ENCODE assay signal across 11 cellular contexts in the genomic region with DNA sequence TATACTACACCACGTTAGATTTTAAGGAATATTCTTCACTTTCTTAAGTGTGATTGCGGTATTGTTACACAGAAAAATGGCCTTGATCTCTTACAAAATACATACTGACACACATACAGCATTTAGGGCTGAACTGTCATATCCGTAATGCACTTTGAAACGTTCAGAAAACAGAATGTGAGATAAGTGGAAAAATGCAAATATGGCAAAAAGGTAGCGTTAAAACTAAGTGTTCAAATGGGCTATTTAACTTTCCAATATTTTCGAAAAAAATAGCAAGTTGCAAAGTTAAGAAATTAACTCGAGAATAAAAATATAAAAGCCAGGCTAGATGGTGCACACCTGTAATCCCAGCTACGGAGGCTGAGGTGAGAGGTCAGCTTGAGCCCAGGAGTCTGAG. TPM values are rescaled to one million over a fixed set of nuclear protein-coding genes. Genes with fewer than 3 reads are reported as not detected.
A peak's percentile ranks its signal among the peaks of the same experiment; 100 is the strongest.
DNase-seq lines count a peak whose midpoint lies in the region; ATAC-seq, FAIRE-seq and TF ChIP-seq lines count a peak whose summit lies in the region.
"Had no signal": no experiment of that assay in that cellular context is flagged by ENCODE, and none has a peak within 500 bp of the region (broad histone marks: within the 10 kb centered on the region; RNA-seq: fewer than 3 reads in every experiment).

No MANE protein-coding gene starts in this region.

- TF ChIP-seq POLR2A in heart left ventricle (IDR thresholded peaks at IDR 0.05) (no peak), K562 (conservative IDR thresholded peaks at IDR 0.05) (no peak), uterus (IDR thresholded peaks at IDR 0.05) (no peak)

- no peak for ATAC-seq in heart left ventricle
- no peak for ATAC-seq in left cardiac atrium
- no peak for ATAC-seq in K562
- ATAC-seq in GM21723 (IDR thresholded peaks at IDR 0.05; ENCODE audit: unreplicated experiment) = no peak
- ATAC-seq in HG03108 (IDR thresholded peaks at IDR 0.05; ENCODE audit: unreplicated experiment) = no peak

- no peaks in the 10 kb centered on the region for H3K27me3 ChIP-seq in heart left ventricle
- H3K27me3 ChIP-seq in K562 (ENCODE audit: control insufficient read depth in 2 of 2, insufficient read depth in 2 of 2, low read length in 2 of 2) = no peaks in the 10 kb centered on the region
- H3K27me3 ChIP-seq in muscle layer of duodenum (ENCODE audit: low read depth, low read length) = no peaks in the 10 kb centered on the region
- no peaks in the 10 kb centered on the region for H3K27me3 ChIP-seq in uterus

- H3K4me3 ChIP-seq in heart left ventricle (peak overlapping the region in 11 of 12 donors; percentile 61 to 88 (median 77)), K562 (peak overlapping the region; percentile 46; the same call in 1 of the 2 replicates), muscle layer of duodenum (ENCODE audit: low read depth in 1 of 2, low read length in 2 of 2) (peak overlapping the region; percentile 71 to 80), uterus (peak overlapping the region in 1 of 2 donors; percentile 84)

- CTCF ChIA-PET in K562 (lab: Yijun Ruan, JAX; ENCODE audit: low intra/inter-chr PET ratio) = no interaction called here

- FAIRE-seq in K562 (lab: Jason Lieb, UNC) = no peak
- FAIRE-seq: bronchial epithelial cell, D721Med had no signal

- no peaks in the 10 kb centered on the region for H3K9me1 ChIP-seq in K562 (ENCODE audit: control insufficient read depth, insufficient read depth, low read length)

- peak overlapping the region; percentile 92; the same call in 1 of the 2 replicates for H2AFZ ChIP-seq in K562 (ENCODE audit: low read depth, low read length)

- WGBS in heart left ventricle, 4 donors = 64 to 74% (median 69%) methylated on average over 8 of the region's 8 CpGs
- WGBS in K562 (ENCODE audit: insufficient coverage, low coverage, missing lambda C conversion rate) = 31% methylated on average over 8 of the region's 8 CpGs

- H3K27ac ChIP-seq in heart left ventricle (peak overlapping the region in 11 of 12 donors; percentile 96 to 99 (median 98)), K562 (ENCODE audit: extremely low read depth, low read depth, low read length) (peak overlapping the region; percentile 90; the same call in 2 of the 3 replicates), muscle layer of duodenum (ENCODE audit: low read length) (peak overlapping the region; percentile 95), uterus (peak overlapping the region; percentile 99 to 100)

- H3K36me3 ChIP-seq in heart left ventricle (peaks cover 0 to 12% (median 0%) of the 10 kb centered on the region in 9 donors), K562 (ENCODE audit: control insufficient read depth, insufficient read depth, low read length) (peaks cover 8% of the 10 kb centered on the region; the same call in 1 of the 3 replicates), muscle layer of duodenum (ENCODE audit: control insufficient read depth in 1 of 2, insufficient read depth in 2 of 2, low read length in 2 of 2) (peaks cover 0 to 7% of the 10 kb centered on the region in 2 donors), uterus (no peaks in the 10 kb centered on the region)

- H3K9me3 ChIP-seq in heart left ventricle (peaks cover 0 to 13% (median 0%) of the 10 kb centered on the region in 12 donors), K562 (replicated peaks; ENCODE audit: control insufficient read depth, insufficient read depth, low read depth, low read length) (no peaks in the 10 kb centered on the region), muscle layer of duodenum (ENCODE audit: control insufficient read depth in 1 of 2, low read length in 2 of 2) (no peaks in the 10 kb centered on the region), uterus (no peaks in the 10 kb centered on the region)

- peaks cover 0 to 61% (median 39%) of the 10 kb centered on the region in 12 donors for H3K4me1 ChIP-seq in heart left ventricle
- peaks cover 13 to 23% of the 10 kb centered on the region in 2 experiments for H3K4me1 ChIP-seq in K562 (replicated peaks in 1 of 2; ENCODE audit: control insufficient read depth in 2 of 2, insufficient read depth in 2 of 2, low read length in 2 of 2)
- peaks cover 14 to 37% of the 10 kb centered on the region in 2 donors for H3K4me1 ChIP-seq in muscle layer of duodenum (ENCODE audit: control insufficient read depth in 1 of 2, insufficient read depth in 2 of 2, low read length in 2 of 2)
- H3K4me1 ChIP-seq in uterus = peaks cover 0 to 3% of the 10 kb centered on the region in 2 donors

- TF ChIP-seq CTCF in heart left ventricle (IDR thresholded peaks at IDR 0.05) (no peak), K562 (IDR thresholded peaks at IDR 0.05 in 2 of 3, conservative IDR thresholded peaks at IDR 0.05 in 1 of 3; ENCODE audit: insufficient read depth in 2 of 3, low read depth in 1 of 3, low read length in 3 of 3) (no peak), uterus (IDR thresholded peaks at IDR 0.05) (no peak)

- peaks cover 48% of the 10 kb centered on the region for H3K79me2 ChIP-seq in K562 (ENCODE audit: control insufficient read depth, insufficient read depth, low read length)

- H3K4me2 ChIP-seq in K562 (ENCODE audit: insufficient read depth, low read length) = peak overlapping the region; percentile 90

- no peak for TF ChIP-seq EP300 in K562 (IDR thresholded peaks at IDR 0.05; ENCODE audit: low read length)

- POLR2A ChIA-PET in K562 (lab: Yijun Ruan, JAX) = interaction anchor here (1.5 kb wide), 1 partner anchor 8 kb away, joined by 6 read pairs; no protein-coding TSS in a partner anchor

- no peaks in the 10 kb centered on the region for H4K20me1 ChIP-seq in K562 (replicated peaks; ENCODE audit: control insufficient read depth, insufficient read depth, low read length)

- no TSS peak for BruUV-seq in K562 (replicated peaks; lab: Mats Ljungman, UMichigan)

- no peak for TF ChIP-seq RAD21 in K562 (CRISPR knock-in tag; conservative IDR thresholded peaks at IDR 0.05 in 1 of 2, IDR thresholded peaks at IDR 0.05 in 1 of 2)

- DNase-seq in heart left ventricle (no peak), left cardiac atrium (no peak), K562 (ENCODE audit: extremely low read depth in 1 of 4, low spot score in 3 of 4) (no peak), uterus (no peak), NCI-H2029 (lab: John Stamatoyannopoulos, UW) (no peak)
- DNase-seq: midbrain had no signal

- intact Hi-C loops in heart left ventricle (cut with DNase I) (loop anchor here in 5 of 10 donors (5.0 to 10.0 kb wide), 5 partner anchors 81 to 183 kb away; a partner anchor contains a TSS), left cardiac atrium (cut with DNase I) (no loop called here), K562 (cut with micrococcal nuclease) (loop anchor here (10.0 kb wide), 1 partner anchor 133 kb away; no protein-coding TSS in a partner anchor), uterus (cut with DNase I; ENCODE audit: low total_unique reads) (no loop called here)

- in situ Hi-C loops in K562 (cut with MboI) = no loop called here

- H3K9ac ChIP-seq in K562 (ENCODE audit: insufficient read depth in 1 of 2, low read depth in 2 of 2, low read length in 2 of 2) = peak overlapping the region; percentile 73 to 86; a peak in 3 of 4 replicates

TF ChIP-seq in K562, 482 proteins besides CTCF, POLR2A, EP300 and RAD21 (continues in another document):
- TF ChIP-seq NR3C1 (CRISPR knock-in tag; IDR thresholded peaks at IDR 0.05) = no peak
- TF ChIP-seq MAFG (tag; conservative IDR thresholded peaks at IDR 0.05) = 0 out of 2 replicates have a peak, but pooled peaks have one; percentile 22
- TF ChIP-seq, protein P1, sequence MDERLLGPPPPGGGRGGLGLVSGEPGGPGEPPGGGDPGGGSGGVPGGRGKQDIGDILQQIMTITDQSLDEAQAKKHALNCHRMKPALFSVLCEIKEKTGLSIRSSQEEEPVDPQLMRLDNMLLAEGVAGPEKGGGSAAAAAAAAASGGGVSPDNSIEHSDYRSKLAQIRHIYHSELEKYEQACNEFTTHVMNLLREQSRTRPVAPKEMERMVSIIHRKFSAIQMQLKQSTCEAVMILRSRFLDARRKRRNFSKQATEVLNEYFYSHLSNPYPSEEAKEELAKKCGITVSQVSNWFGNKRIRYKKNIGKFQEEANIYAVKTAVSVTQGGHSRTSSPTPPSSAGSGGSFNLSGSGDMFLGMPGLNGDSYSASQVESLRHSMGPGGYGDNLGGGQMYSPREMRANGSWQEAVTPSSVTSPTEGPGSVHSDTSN (CRISPR knock-in tag; IDR thresholded peaks at IDR 0.05; ENCODE audit: low read depth) = no peak
- TF ChIP-seq, protein P1 (tag; conservative IDR thresholded peaks at IDR 0.05; ENCODE audit: low read depth) = no peak
- TF ChIP-seq GABPB2 (CRISPR knock-in tag; conservative IDR thresholded peaks at IDR 0.05) = no peak

RNA-seq across cellular contexts. Expression of a gene that starts 1.7 kb away (rescaled TPM):
- total RNA-seq in heart left ventricle = 10 to 100 TPM; 14.6 to 32.8 (median 23.9) TPM
- 10 to 100 TPM in 1 of 2 donors, 1 to 10 TPM in 1; 7.0 to 18.6 TPM for polyA plus RNA-seq in heart left ventricle
- total RNA-seq in left cardiac atrium = 10 to 100 TPM; 21.2 to 22.1 TPM
- 19.1 and 52.2 TPM in 2 replicates for total RNA-seq in K562 (2011; cell fraction: chromatin; rRNA removed; ENCODE audit: low replicate concordance)
- total RNA-seq in K562 (2011; cell fraction: nucleolus; rRNA removed) = 7.8 and 14.2 TPM in 2 replicates
- total RNA-seq in K562 (2011; cell fraction: nucleoplasm; rRNA removed) = 29.7 and 45.3 TPM in 2 replicates
- total RNA-seq in K562 (2014; rRNA removed) = 8.3 and 10.0 TPM in 2 replicates
- total RNA-seq in K562 (2014; rRNA removed; fragmentation: Illumina TruSeq; extraction: Trizol) = 21.8 and 25.5 TPM in 2 replicates
- 17.4 and 18.4 TPM in 2 replicates for total RNA-seq in K562 (2015; rRNA removed; fragmentation: Illumina TruSeq; extraction: Trizol)
- 18.6 and 22.0 TPM in 2 replicates for total RNA-seq in K562 (2021)
- 16.1 and 18.9 TPM in 2 replicates for polyA plus RNA-seq in K562 (2011; rRNA removed)
- 2.8 and 6.9 TPM in 2 replicates for polyA plus RNA-seq in K562 (2011; cell fraction: cytosol; rRNA removed)
- 9.7 and 16.2 TPM in 2 replicates for polyA plus RNA-seq in K562 (2011; cell fraction: nucleus; rRNA removed)
- 11.2 and 14.9 TPM in 2 replicates for polyA plus RNA-seq in K562 (2012)
- polyA plus RNA-seq in K562 (2014; fragmentation: Illumina TruSeq; extraction: Trizol) = 16.1 and 18.3 TPM in 2 replicates
- 10 to 100 TPM; 10.2 to 12.1 TPM for polyA plus RNA-seq in K562 (2014; fragmentation: Nextera tagmentation; extraction: Ambion mirVana)
- polyA plus RNA-seq in K562 (2014; rRNA removed) = 16.3 and 19.1 TPM in 2 replicates
- 20.2 and 25.8 TPM in 2 replicates for polyA minus RNA-seq in K562 (2011; rRNA and poly(A)+ RNA removed)
- 4.1 and 7.2 TPM in 2 replicates for polyA minus RNA-seq in K562 (2011; cell fraction: cytosol; rRNA and poly(A)+ RNA removed)
- 10.9 and 32.7 TPM in 2 replicates for polyA minus RNA-seq in K562 (2011; cell fraction: nucleus; rRNA and poly(A)+ RNA removed)
- 100 to 1,000 TPM in 2 of 4 donors, 10 to 100 TPM in 2; 70.9 to 116 (median 96.9) TPM for total RNA-seq in uterus
